Comparison of ENCODE assay signal across 8 cellular contexts in the genomic region with DNA sequence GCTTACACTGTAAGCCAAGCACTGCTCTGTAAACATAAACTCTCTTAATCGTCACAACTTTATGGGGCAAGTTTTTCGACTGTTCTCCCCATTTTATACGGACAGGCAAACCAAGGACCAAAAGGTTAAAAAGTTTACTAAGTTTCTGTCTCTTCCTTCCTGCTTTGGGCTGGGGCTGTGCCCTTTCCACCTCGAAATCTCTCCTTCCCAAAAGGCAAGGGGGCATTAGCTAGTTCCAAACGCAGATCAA. TPM values are rescaled to one million over a fixed set of nuclear protein-coding genes. Genes with fewer than 3 reads are reported as not detected.
DNase-seq lines count a peak whose midpoint lies in the region; ATAC-seq and TF ChIP-seq lines count a peak whose summit lies in the region.

No MANE protein-coding gene starts in this region.

- H3K9me3 ChIP-seq in cardiac muscle cell (ENCODE audit: low read depth) (no peaks in the 10 kb centered on the region), mesenchymal stem cell (ENCODE audit: control insufficient read depth, low read length) (no peaks in the 10 kb centered on the region)

- no peak overlapping the region for H2AFZ ChIP-seq in mesenchymal stem cell (ENCODE audit: low read depth, low read length)

- ATAC-seq in HG02970 (IDR thresholded peaks at IDR 0.05; ENCODE audit: low FRiP score, unreplicated experiment), result no peak

- peak overlapping the region; percentile 100 for H3K9ac ChIP-seq in mesenchymal stem cell (ENCODE audit: low read length)

- peak overlapping the region; percentile 97 for H3K4me3 ChIP-seq in cardiac muscle cell
- peak overlapping the region; percentile 100 for H3K4me3 ChIP-seq in brain microvascular endothelial cell (ENCODE audit: low read depth, low read length)
- peak overlapping the region; percentile 58 to 98 for H3K4me3 ChIP-seq in mesenchymal stem cell (ENCODE audit: insufficient read depth in 1 of 2, low read depth in 1 of 2, low read length in 2 of 2)
- peak overlapping the region; percentile 91 for H3K4me3 ChIP-seq in urinary bladder (ENCODE audit: low read depth, low read length)

- peak overlapping the region; percentile 76 for H3K4me2 ChIP-seq in mesenchymal stem cell (ENCODE audit: low read length, poor library complexity, severe bottlenecking)

- no peak overlapping the region for H4K91ac ChIP-seq in mesenchymal stem cell (ENCODE audit: low read length)

- H3K27ac ChIP-seq in cardiac muscle cell (no peak overlapping the region), brain microvascular endothelial cell (peak overlapping the region; percentile 90), mesenchymal stem cell (ENCODE audit: low read length, poor library complexity, severe bottlenecking) (peak overlapping the region; percentile 52), urinary bladder (ENCODE audit: low read depth) (peak overlapping the region; percentile 99)

- TF ChIP-seq CTCF in cardiac muscle cell (IDR thresholded peaks at IDR 0.05; ENCODE audit: low read depth, low read length) (no peak), brain microvascular endothelial cell (IDR thresholded peaks at IDR 0.05; ENCODE audit: low read depth, low read length, missing control alignments) (no peak)

- intact Hi-C loops in cardiac septum (cut with DNase I), result loop anchor here (1.0 to 5.0 kb wide), 4 partner anchors 44 to 138 kb away; a partner anchor contains a TSS

- no peak overlapping the region for H2BK12ac ChIP-seq in mesenchymal stem cell (ENCODE audit: low read length in 2 of 2)

- DNase-seq in cardiac muscle cell (ENCODE audit: low read depth in 1 of 2, low spot score in 1 of 2), result no peak
- DNase-seq in cardiac septum (ENCODE audit: low spot score), result no peak
- DNase-seq in brain microvascular endothelial cell, result no peak
- no peak for DNase-seq in mesenchymal stem cell
- DNase-seq in G401 (ENCODE audit: low spot score), result no peak
- no peak for DNase-seq in RPMI8226

- no peak overlapping the region for H4K8ac ChIP-seq in mesenchymal stem cell (ENCODE audit: low read length)

- H3K23ac ChIP-seq in mesenchymal stem cell (ENCODE audit: low read length in 2 of 2), result no peak overlapping the region

- 9% methylated on average over 5 of the region's 5 CpGs for WGBS in mesenchymal stem cell
- under 1% methylated on average over 5 of the region's 5 CpGs for WGBS in urinary bladder

- H3K36me3 ChIP-seq in cardiac muscle cell (peaks cover 10% of the 10 kb centered on the region), brain microvascular endothelial cell (replicated peaks) (peaks cover 12% of the 10 kb centered on the region), mesenchymal stem cell (ENCODE audit: control insufficient read depth in 1 of 2, insufficient read depth in 2 of 2, low read depth in 1 of 2, low read length in 2 of 2) (peaks cover 24 to 25% of the 10 kb centered on the region in 2 experiments), urinary bladder (ENCODE audit: insufficient read depth) (no peaks in the 10 kb centered on the region)

- H3K4ac ChIP-seq in mesenchymal stem cell (ENCODE audit: low read depth in 1 of 2, low read length in 2 of 2), result no peak overlapping the region

- H3K79me1 ChIP-seq in mesenchymal stem cell (replicated peaks; ENCODE audit: low read length, poor library complexity, severe bottlenecking), result peaks cover 3% of the 10 kb centered on the region

- peak overlapping the region; percentile 24 for H2BK5ac ChIP-seq in mesenchymal stem cell (ENCODE audit: low read depth, low read length, poor library complexity, severe bottlenecking)

- in situ Hi-C loops in brain microvascular endothelial cell (cut with HindIII; ENCODE audit: low pct_ligation_motif_present, low sequenced_read_pairs), result no loop called here
- in situ Hi-C loops in G401 (cut with HindIII; ENCODE audit: low sequenced_read_pairs), result no loop called here

- H2BK120ac ChIP-seq in mesenchymal stem cell (ENCODE audit: low read depth, low read length), result no peak overlapping the region

- no peaks in the 10 kb centered on the region for H3K27me3 ChIP-seq in cardiac muscle cell
- H3K27me3 ChIP-seq in brain microvascular endothelial cell (replicated peaks), result no peaks in the 10 kb centered on the region
- no peaks in the 10 kb centered on the region for H3K27me3 ChIP-seq in mesenchymal stem cell (ENCODE audit: control insufficient read depth in 1 of 2, insufficient read depth in 1 of 2, low read length in 2 of 2)

- H3K4me1 ChIP-seq in cardiac muscle cell (ENCODE audit: low read depth), result peaks cover 7% of the 10 kb centered on the region
- H3K4me1 ChIP-seq in mesenchymal stem cell (ENCODE audit: control insufficient read depth, insufficient read depth, low read depth, low read length), result peaks cover 41% of the 10 kb centered on the region
- H3K4me1 ChIP-seq in urinary bladder (ENCODE audit: insufficient read depth), result peaks cover 3% of the 10 kb centered on the region

- no peak overlapping the region for H2AK5ac ChIP-seq in mesenchymal stem cell (ENCODE audit: low read length, severe bottlenecking)

- H2BK15ac ChIP-seq in mesenchymal stem cell (ENCODE audit: low read depth, poor library complexity, severe bottlenecking), result no peak overlapping the region

- no peak overlapping the region for H3K14ac ChIP-seq in mesenchymal stem cell (ENCODE audit: low read length in 2 of 2)

- H3K18ac ChIP-seq in mesenchymal stem cell (ENCODE audit: low read depth in 1 of 2, low read length in 2 of 2), result no peak overlapping the region

RNA-seq across cellular contexts. Expression of a gene that starts 2.2 kb away (rescaled TPM):
- total RNA-seq in cardiac muscle cell (430 and 496 TPM in 2 replicates), cardiac septum (140 TPM), urinary bladder (59.5 TPM)
- polyA plus RNA-seq in cardiac muscle cell (262 and 265 TPM in 2 replicates), urinary bladder (473 TPM)
- polyA plus RNA-seq in mesenchymal stem cell (2013, experiment 1 of 2), result 173 TPM
- 178 TPM for polyA plus RNA-seq in mesenchymal stem cell (2013, experiment 2 of 2)
- total RNA-seq in G401 (2014; rRNA removed; shearing (Covaris generic)), result 263 and 286 TPM in 2 replicates

RNA-seq across cellular contexts. Expression of a gene that starts 4.9 kb away (rescaled TPM):
- total RNA-seq in cardiac muscle cell, result 2.3 and 3.2 TPM in 2 replicates
- 0.38 and 0.72 TPM in 2 replicates for polyA plus RNA-seq in cardiac muscle cell
- total RNA-seq in cardiac septum, result 1.1 TPM
- 0.30 TPM for polyA plus RNA-seq in mesenchymal stem cell (2013, experiment 1 of 2)
- polyA plus RNA-seq in mesenchymal stem cell (2013, experiment 2 of 2), result 0.33 TPM
- 1.3 TPM for total RNA-seq in urinary bladder
- 1.8 TPM for polyA plus RNA-seq in urinary bladder
- total RNA-seq in G401 (2014; rRNA removed; shearing (Covaris generic)), result 0.37 and 0.47 TPM in 2 replicates

RNA-seq across cellular contexts. Expression of a gene that starts 43.7 kb away (rescaled TPM):
- total RNA-seq in cardiac muscle cell, result 446 and 493 TPM in 2 replicates
- 418 and 422 TPM in 2 replicates for polyA plus RNA-seq in cardiac muscle cell
- 83.8 TPM for total RNA-seq in cardiac septum
- polyA plus RNA-seq in mesenchymal stem cell (2013, experiment 1 of 2), result 97.6 TPM
- 98.6 TPM for polyA plus RNA-seq in mesenchymal stem cell (2013, experiment 2 of 2)
- 56.5 TPM for total RNA-seq in urinary bladder
- 97.5 TPM for polyA plus RNA-seq in urinary bladder
- 539 and 749 TPM in 2 replicates for total RNA-seq in G401 (2014; rRNA removed; shearing (Covaris generic))

RNA-seq across cellular contexts. Expression of a gene that starts 53.0 kb away (rescaled TPM):
- total RNA-seq in cardiac muscle cell, result 0.67 and 8.3 TPM in 2 replicates
- polyA plus RNA-seq in cardiac muscle cell, result 1.1 TPM in 2 replicates
- 1.3 TPM for total RNA-seq in cardiac septum
- polyA plus RNA-seq in mesenchymal stem cell (2013, experiment 1 of 2), result 0.04 TPM
- not detected for polyA plus RNA-seq in mesenchymal stem cell (2013, experiment 2 of 2)
- 1.7 TPM for total RNA-seq in urinary bladder
- polyA plus RNA-seq in urinary bladder, result 1.1 TPM
- 11.1 and 17.0 TPM in 2 replicates for total RNA-seq in G401 (2014; rRNA removed; shearing (Covaris generic))
